8 cellular contexts compared by ENCODE assay signal in the genomic region with DNA sequence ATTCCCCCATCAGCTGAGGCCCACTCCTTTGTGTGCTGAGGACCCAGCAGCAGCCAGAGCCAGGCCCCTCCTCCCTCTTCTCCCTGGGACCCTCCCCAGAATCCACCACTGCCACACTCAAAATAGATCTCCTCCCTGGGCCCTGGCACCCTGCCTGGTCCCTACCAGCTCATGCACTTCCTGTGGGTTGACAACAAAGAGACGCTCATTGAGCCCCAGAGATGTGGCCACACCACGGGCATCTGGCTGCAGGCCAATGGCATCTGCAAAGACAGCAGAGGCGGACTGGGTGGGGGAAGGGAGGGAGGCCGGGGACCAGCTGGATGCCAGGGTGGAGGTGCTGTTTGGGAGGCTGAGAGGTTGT. TPM values are rescaled to one million over a fixed set of nuclear protein-coding genes. Genes with fewer than 3 reads are reported as not detected.
DNase-seq lines count a peak whose midpoint lies in the region; ATAC-seq and TF ChIP-seq lines count a peak whose summit lies in the region.

No MANE protein-coding gene starts in this region.

- peaks cover 33 to 35% (median 34%) of the 10 kb centered on the region in 3 donors for H3K4me1 Mint-ChIP-seq in IgD-negative memory B cell
- H3K4me1 Mint-ChIP-seq in nephron progenitor cell = peaks cover 84% of the 10 kb centered on the region

- H3K9me3 Mint-ChIP-seq in IgD-negative memory B cell (no peaks in the 10 kb centered on the region), nephron progenitor cell (no peaks in the 10 kb centered on the region)
- H3K9me3 Mint-ChIP-seq in activated naive CD4-positive, alpha-beta T cell treated with anti-CD3 and anti-CD28 coated beads, Interleukin-2, amount 50 U/mL, for 72 hours = no peaks in the 10 kb centered on the region

- peak; percentile 46 to 70 for ATAC-seq in activated naive CD4-positive, alpha-beta T cell treated with anti-CD3 and anti-CD28 coated beads, Interleukin-2, amount 50 U/mL, for 72 hours

- H3K27me3 Mint-ChIP-seq in IgD-negative memory B cell = peaks cover 4% of the 10 kb centered on the region
- H3K27me3 Mint-ChIP-seq in nephron progenitor cell (ENCODE audit: low read depth, poor library complexity) = no peaks in the 10 kb centered on the region

- peak overlapping the region in 3 of 4 donors; percentile 57 to 86 (median 83) for H3K4me3 Mint-ChIP-seq in IgD-negative memory B cell
- no peak overlapping the region for H3K4me3 Mint-ChIP-seq in nephron progenitor cell

- peak overlapping the region; percentile 31 to 89 (median 46) for H3K27ac Mint-ChIP-seq in IgD-negative memory B cell
- no peak overlapping the region for H3K27ac Mint-ChIP-seq in activated naive CD4-positive, alpha-beta T cell treated with anti-CD3 and anti-CD28 coated beads, Interleukin-2, amount 50 U/mL, for 72 hours
- H3K27ac Mint-ChIP-seq in nephron progenitor cell = no peak overlapping the region

- no peak for TF ChIP-seq CTCF in nephron progenitor cell (IDR thresholded peaks at IDR 0.05)

- H3K36me3 Mint-ChIP-seq in IgD-negative memory B cell (no peaks in the 10 kb centered on the region), nephron progenitor cell (ENCODE audit: low read depth) (no peaks in the 10 kb centered on the region)
- no peaks in the 10 kb centered on the region for H3K36me3 Mint-ChIP-seq in activated naive CD4-positive, alpha-beta T cell treated with anti-CD3 and anti-CD28 coated beads, Interleukin-2, amount 50 U/mL, for 72 hours

- peak; percentile 91 for DNase-seq in COLO829 (ENCODE audit: low spot score)
- peak; percentile 86 for DNase-seq in SHP77 treated with DMSO at 0.1 percent for 48 hours (lab: John Stamatoyannopoulos, UW)
- peak in 1 of 2 donors; percentile 33 for DNase-seq in activated naive CD4-positive, alpha-beta T cell treated with anti-CD3 and anti-CD28 coated beads, Interleukin-2, amount 50 U/mL, for 72 hours (ENCODE audit: low spot score in 2 of 2)
- DNase-seq in kidney tubule cell (ENCODE audit: low spot score) = peak; percentile 83
- peak; percentile 17 to 48 for DNase-seq in stimulated activated CD8-positive, alpha-beta memory T cell treated with anti-CD3 and anti-CD28 coated beads, Interleukin-4, amount 100 ng/mL, for 1 hour (ENCODE audit: low read depth in 2 of 2, low spot score in 1 of 2)
- DNase-seq in dedifferentiated amniotic fluid mesenchymal stem cell (ENCODE audit: extremely low spot score) = no peak
- no peak for DNase-seq in nephron progenitor cell

RNA-seq across cellular contexts. Expression of a gene that starts 16.0 kb away (rescaled TPM):
- polyA plus RNA-seq in IgD-negative memory B cell = not detected
- total RNA-seq in activated naive CD4-positive, alpha-beta T cell treated with anti-CD3 and anti-CD28 coated beads, Interleukin-2, amount 50 U/mL, for 72 hours = not detected

RNA-seq across cellular contexts. Expression of a gene that starts 17.4 kb away (rescaled TPM):
- 0.26 TPM for polyA plus RNA-seq in IgD-negative memory B cell
- total RNA-seq in activated naive CD4-positive, alpha-beta T cell treated with anti-CD3 and anti-CD28 coated beads, Interleukin-2, amount 50 U/mL, for 72 hours = 1 to 10 TPM; 1.1 to 2.7 TPM

RNA-seq across cellular contexts. Expression of a gene that starts 31.7 kb away (rescaled TPM):
- 21.7 TPM for polyA plus RNA-seq in IgD-negative memory B cell
- 1 to 10 TPM; 5.2 to 7.4 TPM for total RNA-seq in activated naive CD4-positive, alpha-beta T cell treated with anti-CD3 and anti-CD28 coated beads, Interleukin-2, amount 50 U/mL, for 72 hours

RNA-seq across cellular contexts. Expression of a gene that starts 35.5 kb away (rescaled TPM):
- 46.0 TPM for polyA plus RNA-seq in IgD-negative memory B cell
- total RNA-seq in activated naive CD4-positive, alpha-beta T cell treated with anti-CD3 and anti-CD28 coated beads, Interleukin-2, amount 50 U/mL, for 72 hours = 10 to 100 TPM; 41.7 to 53.9 TPM

Comparison
In these comparisons a context has a peak if more than half of its experiments do, and no peak if none do; other contexts are left out.
1. DNase-seq: peak in COLO829 (single experiment), SHP77 treated with DMSO at 0.1 percent for 48 hours (single experiment), kidney tubule cell (single experiment) and stimulated activated CD8-positive, alpha-beta memory T cell treated with anti-CD3 and anti-CD28 coated beads, Interleukin-4, amount 100 ng/mL, for 1 hour (2 of 2); none in dedifferentiated amniotic fluid mesenchymal stem cell (single experiment) and nephron progenitor cell (single experiment).
2. H3K27ac Mint-ChIP-seq: peak in IgD-negative memory B cell (3 of 3); none in activated naive CD4-positive, alpha-beta T cell treated with anti-CD3 and anti-CD28 coated beads, Interleukin-2, amount 50 U/mL, for 72 hours (0 of 2) and nephron progenitor cell (single experiment).